In genomic region chr19:19525611-19526380, GRCh38 we compare ENCODE assay signal across 2 cellular contexts.
A peak's percentile ranks its signal among the peaks of the same experiment; 100 is the strongest.
TF ChIP-seq lines count a peak whose summit lies in the region.

No MANE protein-coding gene starts in this region.

TF ChIP-seq in GM12891, 5 proteins besides CTCF, POLR2A, EP300 and RAD21:
- TF ChIP-seq POLR2AphosphoS5 (IDR thresholded peaks at IDR 0.05; ENCODE audit: low read depth, low read length), result no peak
- TF ChIP-seq SPI1 (IDR thresholded peaks at IDR 0.05; ENCODE audit: low read depth, low read length), result no peak
- TF ChIP-seq TAF1 (IDR thresholded peaks at IDR 0.05; ENCODE audit: low read depth, low read length), result no peak
- no peak for TF ChIP-seq POU2F2 (IDR thresholded peaks at IDR 0.05; ENCODE audit: low read depth, low read length)
- TF ChIP-seq PAX5 (IDR thresholded peaks at IDR 0.05; ENCODE audit: insufficient read depth, low read length, severe bottlenecking), result no peak

TF ChIP-seq in HepG2, 621 proteins besides CTCF, POLR2A, EP300 and RAD21:
- TF ChIP-seq RBFOX2 (IDR thresholded peaks at IDR 0.05; ENCODE audit: low read depth, low read length), result 0 out of 2 replicates have a peak, but pooled peaks have one; percentile 42
- TF ChIP-seq CREB1 (IDR thresholded peaks at IDR 0.05), result no peak
- TF ChIP-seq CREB1 (CRISPR knock-in tag; IDR thresholded peaks at IDR 0.05), result no peak
- TF ChIP-seq AGO2 (optimal IDR thresholded peaks at IDR 0.05; ENCODE audit: low read depth, low read length), result peak; percentile 77
